In genomic region chr1:16206547-16207317, GRCh38 we compare ENCODE assay signal across 8 cellular contexts. TPM values are rescaled to one million over a fixed set of nuclear protein-coding genes. Genes with fewer than 3 reads are reported as not detected.
DNase-seq lines count a peak whose midpoint lies in the region; TF ChIP-seq lines count a peak whose summit lies in the region.

No MANE protein-coding gene starts in this region.

- WGBS in neuronal stem cell (ENCODE audit: extremely low coverage in 2 of 2, insufficient read length in 2 of 2, insufficient replicate concordance in 1 of 2), 2 donors = no CpG with 5 or more reads among the region's 87 CpGs

- peak overlapping the region; percentile 97 for H2AFZ ChIP-seq in neuronal stem cell (ENCODE audit: low read length)

- no peak overlapping the region for H2BK120ac ChIP-seq in neuronal stem cell (ENCODE audit: low read depth, low read length)

- peak overlapping the region; percentile 87 for H3K23ac ChIP-seq in neuronal stem cell (ENCODE audit: low read depth, low read length, poor library complexity)

- no peak overlapping the region for H3K4ac ChIP-seq in neuronal stem cell (ENCODE audit: low read length)

- H3K4me3 ChIP-seq in H7 (ENCODE audit: insufficient read depth, low read depth, low read length) = peak overlapping the region; percentile 68
- H3K4me3 ChIP-seq in MG63 = peak overlapping the region; percentile 56
- peak overlapping the region; percentile 52 to 77 for H3K4me3 ChIP-seq in neuronal stem cell (ENCODE audit: low read length in 2 of 2)

- no peak overlapping the region for H4K8ac ChIP-seq in neuronal stem cell (ENCODE audit: low read depth, low read length)

- no peak overlapping the region for H2BK5ac ChIP-seq in neuronal stem cell (ENCODE audit: low read length)

- DNase-seq in EL (peak; percentile 99), H7 (peak; percentile 99), MG63 (peak; percentile 99), activated gamma-delta T cell treated with Interleukin-2 at 50 U/mL for 16 hours (peak; percentile 88), foreskin melanocyte (peak; percentile 96), neuronal stem cell (ENCODE audit: low spot score) (peak; percentile 97), stromal cell of bone marrow (ENCODE audit: low read depth) (peak; percentile 96)

- H4K91ac ChIP-seq in neuronal stem cell (ENCODE audit: low read depth, low read length, poor library complexity) = no peak overlapping the region

- peak; percentile 97 for TF ChIP-seq POLR2A in Raji (IDR thresholded peaks at IDR 0.05; ENCODE audit: insufficient read depth, low read depth, low read length)

- peaks cover 12% of the 10 kb centered on the region for H3K36me3 ChIP-seq in H7 (replicated peaks; ENCODE audit: control insufficient read depth, insufficient read depth, low read length)
- H3K36me3 ChIP-seq in MG63 = peaks cover 16% of the 10 kb centered on the region
- peaks cover 4% of the 10 kb centered on the region in 2 donors for H3K36me3 ChIP-seq in neuronal stem cell (replicated peaks in 1 of 2; ENCODE audit: control insufficient read depth in 2 of 2, insufficient read depth in 2 of 2, low read length in 2 of 2)

- peak overlapping the region; percentile 94 for H3K18ac ChIP-seq in neuronal stem cell (ENCODE audit: low read length)

- no peak overlapping the region for H2BK12ac ChIP-seq in neuronal stem cell (ENCODE audit: low read length)

- peaks cover under 1% of the 10 kb centered on the region for H3K79me1 ChIP-seq in neuronal stem cell (ENCODE audit: low read depth, low read length)

- peaks cover 2 to 14% of the 10 kb centered on the region in 2 donors for H3K4me1 ChIP-seq in neuronal stem cell (ENCODE audit: control insufficient read depth in 2 of 2, insufficient read depth in 1 of 2, low read depth in 1 of 2, low read length in 2 of 2)

- no peak overlapping the region for H3K14ac ChIP-seq in neuronal stem cell (ENCODE audit: low read length)

- H2BK15ac ChIP-seq in neuronal stem cell (ENCODE audit: low read length) = peak overlapping the region; percentile 44

- H3K9me3 ChIP-seq in MG63 = no peaks in the 10 kb centered on the region
- H3K9me3 ChIP-seq in neuronal stem cell (replicated peaks in 1 of 2; ENCODE audit: control insufficient read depth in 2 of 2, insufficient read depth in 1 of 2, low read depth in 1 of 2, low read length in 2 of 2) = no peaks in the 10 kb centered on the region

- H2AK5ac ChIP-seq in neuronal stem cell (ENCODE audit: low read depth, low read length) = peak overlapping the region; percentile 68

- H3K27me3 ChIP-seq in H7 (ENCODE audit: control insufficient read depth, insufficient read depth, low read length) = peaks cover 14% of the 10 kb centered on the region; the same call in 1 of the 2 replicates
- H3K27me3 ChIP-seq in MG63 = no peaks in the 10 kb centered on the region
- H3K27me3 ChIP-seq in neuronal stem cell (ENCODE audit: control insufficient read depth in 3 of 3, insufficient read depth in 3 of 3, low read depth in 1 of 3, low read length in 3 of 3) = peaks cover 0 to 6% (median 0%) of the 10 kb centered on the region in 3 experiments

- H3K27ac ChIP-seq in neuronal stem cell (replicated peaks; ENCODE audit: low read length) = peak overlapping the region; percentile 69

- H3K4me2 ChIP-seq in neuronal stem cell (ENCODE audit: insufficient read depth, low read length, poor library complexity, severe bottlenecking) = peak overlapping the region; percentile 59

- peak overlapping the region; percentile 77 for H3K9ac ChIP-seq in neuronal stem cell (ENCODE audit: low read depth, low read length, poor library complexity)

RNA-seq across cellular contexts. Expression of gene ARHGEF19, which starts 5.7 kb away (rescaled TPM):
- 16.2 and 21.0 TPM in 2 replicates for total RNA-seq in H7 (2014; rRNA removed; shearing (Covaris generic))
- total RNA-seq in MG63 (2014; rRNA removed; shearing (Covaris generic); ENCODE audit: low replicate concordance) = 20.4 and 36.3 TPM in 2 replicates
- 14.7 TPM for polyA plus RNA-seq in neuronal stem cell (2013, experiment 1 of 2)
- 14.8 TPM for polyA plus RNA-seq in neuronal stem cell (2013, experiment 2 of 2)

RNA-seq across cellular contexts. Expression of gene CPLANE2, which starts 30.3 kb away (rescaled TPM):
- total RNA-seq in H7 (2014; rRNA removed; shearing (Covaris generic)) = 6.4 and 9.1 TPM in 2 replicates
- 2.7 and 5.1 TPM in 2 replicates for total RNA-seq in MG63 (2014; rRNA removed; shearing (Covaris generic); ENCODE audit: low replicate concordance)
- polyA plus RNA-seq in neuronal stem cell (2013, experiment 1 of 2) = 4.3 TPM
- 5.2 TPM for polyA plus RNA-seq in neuronal stem cell (2013, experiment 2 of 2)

RNA-seq across cellular contexts. Expression of gene EPHA2, which starts 50.9 kb away (rescaled TPM):
- 43.3 and 63.5 TPM in 2 replicates for total RNA-seq in H7 (2014; rRNA removed; shearing (Covaris generic))
- total RNA-seq in MG63 (2014; rRNA removed; shearing (Covaris generic); ENCODE audit: low replicate concordance) = 68.4 and 80.5 TPM in 2 replicates
- 74.6 TPM for polyA plus RNA-seq in neuronal stem cell (2013, experiment 1 of 2)
- 73.7 TPM for polyA plus RNA-seq in neuronal stem cell (2013, experiment 2 of 2)

Comparison
In these comparisons a context has a peak if more than half of its experiments do, and no peak if none do; other contexts are left out.
1. Peak in every context shown above with its lines: DNase-seq, H3K4me3 ChIP-seq and H3K27ac ChIP-seq.